ENCODE assay signal across 1 cellular context in the genomic region with DNA sequence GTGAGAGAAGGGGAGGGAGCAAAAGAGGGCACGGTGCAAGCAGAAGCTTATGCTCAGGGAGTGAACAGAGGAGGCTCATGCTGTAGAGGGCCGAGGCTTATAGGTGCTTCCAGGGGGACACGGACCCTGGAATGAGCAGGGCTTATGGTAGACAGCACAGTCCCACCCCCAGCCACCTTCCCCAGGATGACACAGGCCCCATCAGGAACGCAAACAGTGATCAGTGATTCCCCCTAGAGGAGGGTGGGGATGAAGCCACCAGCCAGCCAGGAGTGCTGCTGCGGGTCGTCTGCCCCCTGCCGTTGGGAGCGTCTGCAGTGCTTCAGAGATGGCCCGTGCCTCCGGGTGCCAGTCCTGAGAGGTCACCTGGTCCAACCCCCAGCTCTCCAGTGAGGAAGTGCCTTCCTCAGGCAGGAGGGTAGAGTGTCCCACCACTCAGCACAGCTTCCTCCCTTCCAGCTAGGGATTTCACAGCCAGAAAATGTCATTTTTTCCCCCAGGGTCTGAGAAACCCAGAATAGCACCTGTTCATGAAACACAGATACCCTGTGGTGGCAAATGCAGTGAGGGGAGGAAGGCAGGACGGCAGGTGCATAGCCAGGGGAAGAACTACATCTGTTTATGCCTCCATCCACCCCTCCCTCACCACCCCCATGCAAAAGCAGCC.
A peak's percentile ranks its signal among the peaks of the same experiment; 100 is the strongest.
TF ChIP-seq lines count a peak whose summit lies in the region.

No MANE protein-coding gene starts in this region.

TF ChIP-seq in HepG2, 621 proteins besides CTCF, POLR2A, EP300 and RAD21 (continued from another document and continues in another):
- TF ChIP-seq, protein P1, sequence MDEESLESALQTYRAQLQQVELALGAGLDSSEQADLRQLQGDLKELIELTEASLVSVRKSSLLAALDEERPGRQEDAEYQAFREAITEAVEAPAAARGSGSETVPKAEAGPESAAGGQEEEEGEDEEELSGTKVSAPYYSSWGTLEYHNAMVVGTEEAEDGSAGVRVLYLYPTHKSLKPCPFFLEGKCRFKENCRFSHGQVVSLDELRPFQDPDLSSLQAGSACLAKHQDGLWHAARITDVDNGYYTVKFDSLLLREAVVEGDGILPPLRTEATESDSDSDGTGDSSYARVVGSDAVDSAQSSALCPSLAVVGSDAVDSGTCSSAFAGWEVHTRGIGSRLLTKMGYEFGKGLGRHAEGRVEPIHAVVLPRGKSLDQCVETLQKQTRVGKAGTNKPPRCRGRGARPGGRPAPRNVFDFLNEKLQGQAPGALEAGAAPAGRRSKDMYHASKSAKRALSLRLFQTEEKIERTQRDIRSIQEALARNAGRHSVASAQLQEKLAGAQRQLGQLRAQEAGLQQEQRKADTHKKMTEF (CRISPR knock-in tag; IDR thresholded peaks at IDR 0.05) = no peak
- TF ChIP-seq, protein P2, sequence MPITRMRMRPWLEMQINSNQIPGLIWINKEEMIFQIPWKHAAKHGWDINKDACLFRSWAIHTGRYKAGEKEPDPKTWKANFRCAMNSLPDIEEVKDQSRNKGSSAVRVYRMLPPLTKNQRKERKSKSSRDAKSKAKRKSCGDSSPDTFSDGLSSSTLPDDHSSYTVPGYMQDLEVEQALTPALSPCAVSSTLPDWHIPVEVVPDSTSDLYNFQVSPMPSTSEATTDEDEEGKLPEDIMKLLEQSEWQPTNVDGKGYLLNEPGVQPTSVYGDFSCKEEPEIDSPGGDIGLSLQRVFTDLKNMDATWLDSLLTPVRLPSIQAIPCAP (CRISPR knock-in tag; IDR thresholded peaks at IDR 0.05; ENCODE audit: low read depth) = no peak
- TF ChIP-seq ZNF549 (CRISPR knock-in tag; IDR thresholded peaks at IDR 0.05) (no peak), MYC (CRISPR knock-in tag; IDR thresholded peaks at IDR 0.05; ENCODE audit: borderline replicate concordance) (peak; percentile 56; the same call in 1 of the 2 replicates), SRF (IDR thresholded peaks at IDR 0.05; ENCODE audit: low read depth, low read length) (no peak), GZF1 (CRISPR knock-in tag; IDR thresholded peaks at IDR 0.05) (no peak), SAP130 (CRISPR knock-in tag; IDR thresholded peaks at IDR 0.05; ENCODE audit: low read depth) (peak; percentile 36; the same call in 1 of the 2 replicates), HDAC2 (CRISPR knock-in tag; IDR thresholded peaks at IDR 0.05) (0 out of 2 replicates have a peak, but pooled peaks have one; percentile 40), CHD4 (IDR thresholded peaks at IDR 0.05; ENCODE audit: borderline replicate concordance, low read length) (no peak), ZSCAN12 (CRISPR knock-in tag; IDR thresholded peaks at IDR 0.05) (no peak), ZBTB8A (CRISPR knock-in tag; IDR thresholded peaks at IDR 0.05; ENCODE audit: borderline replicate concordance, low read depth) (no peak), TMF1 (CRISPR knock-in tag; IDR thresholded peaks at IDR 0.05; ENCODE audit: low read depth) (no peak), ZNF782 (CRISPR knock-in tag; IDR thresholded peaks at IDR 0.05; ENCODE audit: borderline replicate concordance) (no peak), ZNF260 (CRISPR knock-in tag; IDR thresholded peaks at IDR 0.05; ENCODE audit: borderline replicate concordance, low read depth) (no peak), ZNF10 (CRISPR knock-in tag; IDR thresholded peaks at IDR 0.05; ENCODE audit: borderline replicate concordance, low read depth) (no peak), ZNF205 (CRISPR knock-in tag; IDR thresholded peaks at IDR 0.05) (no peak), GABPA (IDR thresholded peaks at IDR 0.05; ENCODE audit: low read depth, low read length) (no peak), GABPA (CRISPR knock-in tag; IDR thresholded peaks at IDR 0.05; ENCODE audit: low read depth) (no peak), HOXA9 (CRISPR knock-in tag; IDR thresholded peaks at IDR 0.05; ENCODE audit: borderline replicate concordance) (no peak), ARNT2 (CRISPR knock-in tag; IDR thresholded peaks at IDR 0.05; ENCODE audit: low read depth) (no peak), PRMT3 (CRISPR knock-in tag; IDR thresholded peaks at IDR 0.05; ENCODE audit: borderline replicate concordance, low read depth) (no peak), GPN1 (CRISPR knock-in tag; IDR thresholded peaks at IDR 0.05; ENCODE audit: borderline replicate concordance) (no peak; the same call in 1 of the 2 replicates), MAFK (conservative IDR thresholded peaks at IDR 0.05 in 1 of 2, IDR thresholded peaks at IDR 0.05 in 1 of 2; ENCODE audit: low read length in 2 of 2) (no peak), BRD4 (CRISPR knock-in tag; IDR thresholded peaks at IDR 0.05) (no peak), FOXA3 (CRISPR knock-in tag; IDR thresholded peaks at IDR 0.05) (0 out of 2 replicates have a peak, but pooled peaks have one; percentile 19), KDM3A (CRISPR knock-in tag; IDR thresholded peaks at IDR 0.05; ENCODE audit: low read depth) (no peak; the same call in 1 of the 2 replicates), ZNF570 (CRISPR knock-in tag; IDR thresholded peaks at IDR 0.05; ENCODE audit: borderline replicate concordance) (no peak), JARID2 (CRISPR knock-in tag; IDR thresholded peaks at IDR 0.05; ENCODE audit: insufficient replicate concordance) (no peak), RFX1 (IDR thresholded peaks at IDR 0.05) (no peak), MIXL1 (CRISPR knock-in tag; IDR thresholded peaks at IDR 0.05) (0 out of 2 replicates have a peak, but pooled peaks have one; percentile 41), DR1 (CRISPR knock-in tag; IDR thresholded peaks at IDR 0.05) (no peak), SRSF9 (IDR thresholded peaks at IDR 0.05; ENCODE audit: borderline replicate concordance, insufficient read depth, low read depth, low read length, poor library complexity, severe bottlenecking) (no peak), TAF15 (IDR thresholded peaks at IDR 0.05; ENCODE audit: low read depth, low read length, poor library complexity, severe bottlenecking) (no peak), PPARG (CRISPR knock-in tag; conservative IDR thresholded peaks at IDR 0.05) (no peak), PHF20 (CRISPR knock-in tag; IDR thresholded peaks at IDR 0.05) (no peak), ZNF33B (CRISPR knock-in tag; IDR thresholded peaks at IDR 0.05) (no peak), ZSCAN9 (CRISPR knock-in tag; IDR thresholded peaks at IDR 0.05; ENCODE audit: borderline replicate concordance) (no peak), HOXA7 (CRISPR knock-in tag; IDR thresholded peaks at IDR 0.05) (no peak)
- TF ChIP-seq, protein P3, sequence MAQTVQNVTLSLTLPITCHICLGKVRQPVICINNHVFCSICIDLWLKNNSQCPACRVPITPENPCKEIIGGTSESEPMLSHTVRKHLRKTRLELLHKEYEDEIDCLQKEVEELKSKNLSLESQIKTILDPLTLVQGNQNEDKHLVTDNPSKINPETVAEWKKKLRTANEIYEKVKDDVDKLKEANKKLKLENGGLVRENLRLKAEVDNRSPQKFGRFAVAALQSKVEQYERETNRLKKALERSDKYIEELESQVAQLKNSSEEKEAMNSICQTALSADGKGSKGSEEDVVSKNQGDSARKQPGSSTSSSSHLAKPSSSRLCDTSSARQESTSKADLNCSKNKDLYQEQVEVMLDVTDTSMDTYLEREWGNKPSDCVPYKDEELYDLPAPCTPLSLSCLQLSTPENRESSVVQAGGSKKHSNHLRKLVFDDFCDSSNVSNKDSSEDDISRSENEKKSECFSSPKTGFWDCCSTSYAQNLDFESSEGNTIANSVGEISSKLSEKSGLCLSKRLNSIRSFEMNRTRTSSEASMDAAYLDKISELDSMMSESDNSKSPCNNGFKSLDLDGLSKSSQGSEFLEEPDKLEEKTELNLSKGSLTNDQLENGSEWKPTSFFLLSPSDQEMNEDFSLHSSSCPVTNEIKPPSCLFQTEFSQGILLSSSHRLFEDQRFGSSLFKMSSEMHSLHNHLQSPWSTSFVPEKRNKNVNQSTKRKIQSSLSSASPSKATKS (CRISPR knock-in tag; IDR thresholded peaks at IDR 0.05) = no peak
- TF ChIP-seq, protein P4, sequence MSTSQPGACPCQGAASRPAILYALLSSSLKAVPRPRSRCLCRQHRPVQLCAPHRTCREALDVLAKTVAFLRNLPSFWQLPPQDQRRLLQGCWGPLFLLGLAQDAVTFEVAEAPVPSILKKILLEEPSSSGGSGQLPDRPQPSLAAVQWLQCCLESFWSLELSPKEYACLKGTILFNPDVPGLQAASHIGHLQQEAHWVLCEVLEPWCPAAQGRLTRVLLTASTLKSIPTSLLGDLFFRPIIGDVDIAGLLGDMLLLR (CRISPR knock-in tag; IDR thresholded peaks at IDR 0.05) = no peak
- TF ChIP-seq, protein P5, sequence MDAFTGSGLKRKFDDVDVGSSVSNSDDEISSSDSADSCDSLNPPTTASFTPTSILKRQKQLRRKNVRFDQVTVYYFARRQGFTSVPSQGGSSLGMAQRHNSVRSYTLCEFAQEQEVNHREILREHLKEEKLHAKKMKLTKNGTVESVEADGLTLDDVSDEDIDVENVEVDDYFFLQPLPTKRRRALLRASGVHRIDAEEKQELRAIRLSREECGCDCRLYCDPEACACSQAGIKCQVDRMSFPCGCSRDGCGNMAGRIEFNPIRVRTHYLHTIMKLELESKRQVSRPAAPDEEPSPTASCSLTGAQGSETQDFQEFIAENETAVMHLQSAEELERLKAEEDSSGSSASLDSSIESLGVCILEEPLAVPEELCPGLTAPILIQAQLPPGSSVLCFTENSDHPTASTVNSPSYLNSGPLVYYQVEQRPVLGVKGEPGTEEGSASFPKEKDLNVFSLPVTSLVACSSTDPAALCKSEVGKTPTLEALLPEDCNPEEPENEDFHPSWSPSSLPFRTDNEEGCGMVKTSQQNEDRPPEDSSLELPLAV (CRISPR knock-in tag; conservative IDR thresholded peaks at IDR 0.05; ENCODE audit: low read depth) = no peak
- TF ChIP-seq, protein P6, sequence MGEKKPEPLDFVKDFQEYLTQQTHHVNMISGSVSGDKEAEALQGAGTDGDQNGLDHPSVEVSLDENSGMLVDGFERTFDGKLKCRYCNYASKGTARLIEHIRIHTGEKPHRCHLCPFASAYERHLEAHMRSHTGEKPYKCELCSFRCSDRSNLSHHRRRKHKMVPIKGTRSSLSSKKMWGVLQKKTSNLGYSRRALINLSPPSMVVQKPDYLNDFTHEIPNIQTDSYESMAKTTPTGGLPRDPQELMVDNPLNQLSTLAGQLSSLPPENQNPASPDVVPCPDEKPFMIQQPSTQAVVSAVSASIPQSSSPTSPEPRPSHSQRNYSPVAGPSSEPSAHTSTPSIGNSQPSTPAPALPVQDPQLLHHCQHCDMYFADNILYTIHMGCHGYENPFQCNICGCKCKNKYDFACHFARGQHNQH (CRISPR knock-in tag; IDR thresholded peaks at IDR 0.05) = no peak; the same call in 1 of the 2 replicates
- TF ChIP-seq, protein P7, sequence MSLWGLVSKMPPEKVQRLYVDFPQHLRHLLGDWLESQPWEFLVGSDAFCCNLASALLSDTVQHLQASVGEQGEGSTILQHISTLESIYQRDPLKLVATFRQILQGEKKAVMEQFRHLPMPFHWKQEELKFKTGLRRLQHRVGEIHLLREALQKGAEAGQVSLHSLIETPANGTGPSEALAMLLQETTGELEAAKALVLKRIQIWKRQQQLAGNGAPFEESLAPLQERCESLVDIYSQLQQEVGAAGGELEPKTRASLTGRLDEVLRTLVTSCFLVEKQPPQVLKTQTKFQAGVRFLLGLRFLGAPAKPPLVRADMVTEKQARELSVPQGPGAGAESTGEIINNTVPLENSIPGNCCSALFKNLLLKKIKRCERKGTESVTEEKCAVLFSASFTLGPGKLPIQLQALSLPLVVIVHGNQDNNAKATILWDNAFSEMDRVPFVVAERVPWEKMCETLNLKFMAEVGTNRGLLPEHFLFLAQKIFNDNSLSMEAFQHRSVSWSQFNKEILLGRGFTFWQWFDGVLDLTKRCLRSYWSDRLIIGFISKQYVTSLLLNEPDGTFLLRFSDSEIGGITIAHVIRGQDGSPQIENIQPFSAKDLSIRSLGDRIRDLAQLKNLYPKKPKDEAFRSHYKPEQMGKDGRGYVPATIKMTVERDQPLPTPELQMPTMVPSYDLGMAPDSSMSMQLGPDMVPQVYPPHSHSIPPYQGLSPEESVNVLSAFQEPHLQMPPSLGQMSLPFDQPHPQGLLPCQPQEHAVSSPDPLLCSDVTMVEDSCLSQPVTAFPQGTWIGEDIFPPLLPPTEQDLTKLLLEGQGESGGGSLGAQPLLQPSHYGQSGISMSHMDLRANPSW (CRISPR knock-in tag; IDR thresholded peaks at IDR 0.05; ENCODE audit: borderline replicate concordance) = no peak
- TF ChIP-seq, protein P8, sequence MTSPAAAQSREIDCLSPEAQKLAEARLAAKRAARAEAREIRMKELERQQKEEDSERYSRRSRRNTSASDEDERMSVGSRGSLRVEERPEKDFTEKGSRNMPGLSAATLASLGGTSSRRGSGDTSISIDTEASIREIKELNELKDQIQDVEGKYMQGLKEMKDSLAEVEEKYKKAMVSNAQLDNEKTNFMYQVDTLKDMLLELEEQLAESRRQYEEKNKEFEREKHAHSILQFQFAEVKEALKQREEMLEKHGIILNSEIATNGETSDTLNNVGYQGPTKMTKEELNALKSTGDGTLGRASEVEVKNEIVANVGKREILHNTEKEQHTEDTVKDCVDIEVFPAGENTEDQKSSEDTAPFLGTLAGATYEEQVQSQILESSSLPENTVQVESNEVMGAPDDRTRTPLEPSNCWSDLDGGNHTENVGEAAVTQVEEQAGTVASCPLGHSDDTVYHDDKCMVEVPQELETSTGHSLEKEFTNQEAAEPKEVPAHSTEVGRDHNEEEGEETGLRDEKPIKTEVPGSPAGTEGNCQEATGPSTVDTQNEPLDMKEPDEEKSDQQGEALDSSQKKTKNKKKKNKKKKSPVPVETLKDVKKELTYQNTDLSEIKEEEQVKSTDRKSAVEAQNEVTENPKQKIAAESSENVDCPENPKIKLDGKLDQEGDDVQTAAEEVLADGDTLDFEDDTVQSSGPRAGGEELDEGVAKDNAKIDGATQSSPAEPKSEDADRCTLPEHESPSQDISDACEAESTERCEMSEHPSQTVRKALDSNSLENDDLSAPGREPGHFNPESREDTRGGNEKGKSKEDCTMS (CRISPR knock-in tag; conservative IDR thresholded peaks at IDR 0.05) = no peak
- TF ChIP-seq, protein P9, sequence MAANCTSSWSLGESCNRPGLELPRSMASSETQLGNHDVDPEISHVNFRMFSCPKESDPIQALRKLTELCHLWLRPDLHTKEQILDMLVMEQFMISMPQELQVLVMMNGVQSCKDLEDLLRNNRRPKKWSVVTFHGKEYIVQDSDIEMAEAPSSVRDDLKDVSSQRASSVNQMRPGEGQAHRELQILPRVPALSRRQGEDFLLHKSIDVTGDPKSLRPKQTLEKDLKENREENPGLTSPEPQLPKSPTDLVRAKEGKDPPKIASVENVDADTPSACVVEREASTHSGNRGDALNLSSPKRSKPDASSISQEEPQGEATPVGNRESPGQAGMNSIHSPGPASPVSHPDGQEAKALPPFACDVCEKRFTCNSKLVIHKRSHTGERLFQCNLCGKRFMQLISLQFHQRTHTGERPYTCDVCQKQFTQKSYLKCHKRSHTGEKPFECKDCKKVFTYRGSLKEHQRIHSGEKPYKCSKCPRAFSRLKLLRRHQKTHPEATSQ (CRISPR knock-in tag; IDR thresholded peaks at IDR 0.05; ENCODE audit: borderline replicate concordance) = 0 out of 2 replicates have a peak, but pooled peaks have one; percentile 24
- TF ChIP-seq, protein P10, sequence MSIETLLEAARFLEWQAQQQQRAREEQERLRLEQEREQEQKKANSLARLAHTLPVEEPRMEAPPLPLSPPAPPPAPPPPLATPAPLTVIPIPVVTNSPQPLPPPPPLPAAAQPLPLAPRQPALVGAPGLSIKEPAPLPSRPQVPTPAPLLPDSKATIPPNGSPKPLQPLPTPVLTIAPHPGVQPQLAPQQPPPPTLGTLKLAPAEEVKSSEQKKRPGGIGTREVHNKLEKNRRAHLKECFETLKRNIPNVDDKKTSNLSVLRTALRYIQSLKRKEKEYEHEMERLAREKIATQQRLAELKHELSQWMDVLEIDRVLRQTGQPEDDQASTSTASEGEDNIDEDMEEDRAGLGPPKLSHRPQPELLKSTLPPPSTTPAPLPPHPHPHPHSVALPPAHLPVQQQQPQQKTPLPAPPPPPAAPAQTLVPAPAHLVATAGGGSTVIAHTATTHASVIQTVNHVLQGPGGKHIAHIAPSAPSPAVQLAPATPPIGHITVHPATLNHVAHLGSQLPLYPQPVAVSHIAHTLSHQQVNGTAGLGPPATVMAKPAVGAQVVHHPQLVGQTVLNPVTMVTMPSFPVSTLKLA (IDR thresholded peaks at IDR 0.05) = no peak
